In genomic region chr15:73688455-73688854, GRCh38 we compare ENCODE assay signal across 14 cellular contexts. TPM values are rescaled to one million over a fixed set of nuclear protein-coding genes. Genes with fewer than 3 reads are reported as not detected.
DNase-seq lines count a peak whose midpoint lies in the region; ATAC-seq and TF ChIP-seq lines count a peak whose summit lies in the region.
"Had no signal": no experiment of that assay in that cellular context is flagged by ENCODE, and none has a peak within 500 bp of the region (broad histone marks: within the 10 kb centered on the region; RNA-seq: fewer than 3 reads in every experiment).

No MANE protein-coding gene starts in this region.

- no peak overlapping the region for H2AK5ac ChIP-seq in H9 (ENCODE audit: insufficient read length, low read length)

- no peak for ATAC-seq in HG02642 (IDR thresholded peaks at IDR 0.05; ENCODE audit: poor library complexity, unreplicated experiment)
- ATAC-seq in GM18505 (IDR thresholded peaks at IDR 0.05; ENCODE audit: unreplicated experiment): no peak
- ATAC-seq: CD8-positive, alpha-beta T cell; T-helper 17 cell had no signal

- no peaks in the 10 kb centered on the region for H3K9me3 ChIP-seq in H9 (ENCODE audit: control insufficient read depth, low read depth, low read length)
- H3K9me3 ChIP-seq: esophagus squamous epithelium had no signal

- H3K27ac Mint-ChIP-seq in H9: peak overlapping the region in 1 of 3 experiments; percentile 32; a peak in 1 of 7 replicates
- H3K27ac Mint-ChIP-seq: activated naive CD4-positive, alpha-beta T cell treated with anti-CD3 and anti-CD28 coated beads for 36 hours; CD8-positive, alpha-beta T cell; T-helper 17 cell had no signal

- no peak overlapping the region for H3K9ac ChIP-seq in H9 (ENCODE audit: extremely low read depth, insufficient read length, low read length)

- no CpG with 5 or more reads among the region's 6 CpGs for WGBS in H9 (ENCODE audit: extremely low coverage, insufficient read length, low lambda C conversion rate)
- WGBS in adipose tissue, 3 donors: 82 to 88% (median 83%) methylated on average over 6 of the region's 6 CpGs

- peaks cover 11% of the 10 kb centered on the region for H3K23me2 ChIP-seq in H9 (ENCODE audit: insufficient read length, low read depth, low read length, poor library complexity, severe bottlenecking)

- H2BK12ac ChIP-seq in H9 (ENCODE audit: insufficient read length, low read depth, low read length): no peak overlapping the region

- no peak overlapping the region for H4K91ac ChIP-seq in H9 (ENCODE audit: insufficient read length, low read depth, low read length)

- H3T11ph ChIP-seq in H9 (ENCODE audit: low read length): no peak overlapping the region

- H3K4me3 Mint-ChIP-seq in H9: no peak overlapping the region
- H3K4me3 Mint-ChIP-seq: activated naive CD4-positive, alpha-beta T cell treated with anti-CD3 and anti-CD28 coated beads for 36 hours; CD8-positive, alpha-beta T cell; central memory CD8-positive, alpha-beta T cell; T-helper 17 cell had no signal

- H3K9me3 Mint-ChIP-seq in H9: no peaks in the 10 kb centered on the region
- H3K9me3 Mint-ChIP-seq: activated naive CD4-positive, alpha-beta T cell treated with anti-CD3 and anti-CD28 coated beads for 36 hours; CD8-positive, alpha-beta T cell; central memory CD8-positive, alpha-beta T cell had no signal

- H3K56ac ChIP-seq in H9 (ENCODE audit: insufficient read length, low read depth, low read length): no peak overlapping the region

- H2BK20ac ChIP-seq in H9 (ENCODE audit: low read depth, low read length, poor library complexity, severe bottlenecking): no peak overlapping the region

- H4K5ac ChIP-seq in H9 (ENCODE audit: insufficient read length, low read depth, low read length): no peak overlapping the region

- H3K79me1 ChIP-seq in H9 (ENCODE audit: insufficient read depth, low read depth, low read length, poor library complexity, severe bottlenecking): peaks cover 7% of the 10 kb centered on the region

- no peak overlapping the region for H3K27ac ChIP-seq in H9 (ENCODE audit: insufficient read length, low read depth, low read length)
- H3K27ac ChIP-seq in adipose tissue (ENCODE audit: low read depth, low read length): peak overlapping the region; percentile 17
- peak overlapping the region in 13 of 21 experiments; percentile 6 to 94 (median 55) for H3K27ac ChIP-seq in skin epidermis

- H3K27me3 Mint-ChIP-seq in H9 (ENCODE audit: low read depth): no peaks in the 10 kb centered on the region

- no peak overlapping the region for H3K14ac ChIP-seq in H9 (ENCODE audit: insufficient read depth, low read length)

- peaks cover 37% of the 10 kb centered on the region; the same call in 1 of the 2 replicates for H3K79me2 ChIP-seq in H9 (ENCODE audit: insufficient read depth, low read length)

- DNase-seq in H9 (peak; percentile 16), fibroblast of mammary gland (ENCODE audit: low read depth) (peak; percentile 73), DMS153 (lab: John Stamatoyannopoulos, UW) (no peak), SKM-1 treated with dmso at 0.1 percent for 144 hours (lab: John Stamatoyannopoulos, UW; ENCODE audit: unreplicated experiment) (no peak)
- DNase-seq: activated naive CD4-positive, alpha-beta T cell treated with anti-CD3 and anti-CD28 coated beads for 36 hours; CD8-positive, alpha-beta T cell; esophagus squamous epithelium; NCI-H2171; T-helper 17 cell had no signal

- TF ChIP-seq CTCF in H9 (conservative IDR thresholded peaks at IDR 0.05) (no peak), fibroblast of mammary gland (conservative IDR thresholded peaks at IDR 0.05; ENCODE audit: control insufficient read depth, insufficient read depth, low read depth, low read length) (no peak)

- no peaks in the 10 kb centered on the region for H3K27me3 ChIP-seq in H9 (ENCODE audit: insufficient read depth, low read length)

- H2BK5ac ChIP-seq in H9 (ENCODE audit: insufficient read length, low read length): no peak overlapping the region

- no peak overlapping the region for H3K23ac ChIP-seq in H9 (ENCODE audit: insufficient read length, low read depth, low read length)

- H2AFZ ChIP-seq in H9 (ENCODE audit: low read length): no peak overlapping the region

- no peak overlapping the region for H3K18ac ChIP-seq in H9 (ENCODE audit: insufficient read length, low read depth, low read length)

- peaks cover 26 to 29% of the 10 kb centered on the region in 2 experiments for H3K4me1 Mint-ChIP-seq in H9
- H3K4me1 Mint-ChIP-seq: central memory CD8-positive, alpha-beta T cell had no signal

- H4K8ac ChIP-seq in H9 (replicated peaks; ENCODE audit: insufficient read length, low read depth, low read length): no peak overlapping the region

- H3K4ac ChIP-seq in H9 (ENCODE audit: low read depth, low read length): no peak overlapping the region

- peaks cover 6% of the 10 kb centered on the region; the same call in 1 of the 2 replicates for H3K4me1 ChIP-seq in H9 (ENCODE audit: insufficient read depth, low read length)

- no peak overlapping the region for H3K4me3 ChIP-seq in fibroblast of mammary gland (ENCODE audit: control insufficient read depth, low read depth, low read length)
- H3K4me3 ChIP-seq in skin epidermis: no peak overlapping the region
- H3K4me3 ChIP-seq: esophagus squamous epithelium had no signal

- no peak overlapping the region for H3K4me2 ChIP-seq in H9 (ENCODE audit: insufficient read depth, insufficient read length, low read length)

- H2BK15ac ChIP-seq in H9 (ENCODE audit: low read depth, low read length): no peak overlapping the region

- no peak overlapping the region for H2BK120ac ChIP-seq in H9 (ENCODE audit: low read depth, low read length, poor library complexity, severe bottlenecking)

- H3K36me3 Mint-ChIP-seq in H9 (ENCODE audit: insufficient read depth in 1 of 3, low read depth in 3 of 3): peaks cover under 1 to 5% (median 1%) of the 10 kb centered on the region in 3 experiments; a peak in 5 of 7 replicates
- H3K36me3 Mint-ChIP-seq: CD8-positive, alpha-beta T cell had no signal

- no peak for TF ChIP-seq POLR2A in GM18505 (IDR thresholded peaks at IDR 0.05; ENCODE audit: borderline replicate concordance, extremely low read depth, insufficient read depth, insufficient read length)

- no peaks in the 10 kb centered on the region for H4K20me1 ChIP-seq in H9 (ENCODE audit: control insufficient read depth, insufficient read depth, insufficient read length)

RNA-seq across cellular contexts. Expression of gene CD276, which starts 4.3 kb away (rescaled TPM):
- 125 and 133 TPM in 2 replicates for total RNA-seq in H9 (2021)
- polyA plus RNA-seq in adipose tissue: 10 to 100 TPM; 20.6 to 36.5 (median 32.2) TPM
- total RNA-seq: CD8-positive, alpha-beta T cell; T-helper 17 cell had no signal

RNA-seq across cellular contexts. Expression of gene NPTN, which starts 55.3 kb away (rescaled TPM):
- 89.1 and 90.9 TPM in 2 replicates for total RNA-seq in H9 (2021)
- polyA plus RNA-seq in adipose tissue: 10 to 100 TPM; 34.3 to 62.4 (median 43.5) TPM

Comparison
In these comparisons a context has a peak if more than half of its experiments do, and no peak if none do; other contexts are left out.
1. DNase-seq: peak in H9 (single experiment) and fibroblast of mammary gland (single experiment); none in DMS153 (single experiment) and SKM-1 treated with dmso at 0.1 percent for 144 hours (single experiment).